ENCODE assay signal across 9 cellular contexts in genomic region chr19:45900661-45901431, GRCh38. TPM values are rescaled to one million over a fixed set of nuclear protein-coding genes. Genes with fewer than 3 reads are reported as not detected.
DNase-seq lines count a peak whose midpoint lies in the region; ATAC-seq, FAIRE-seq and TF ChIP-seq lines count a peak whose summit lies in the region.
"Had no signal": no experiment of that assay in that cellular context is flagged by ENCODE, and none has a peak within 500 bp of the region (broad histone marks: within the 10 kb centered on the region; RNA-seq: fewer than 3 reads in every experiment).

No MANE protein-coding gene starts in this region.

- H2AFZ ChIP-seq in HepG2 (ENCODE audit: low read length): no peak overlapping the region

- TF ChIP-seq POLR2A in HepG2 (IDR thresholded peaks at IDR 0.05; ENCODE audit: insufficient read depth in 1 of 2, low read depth in 2 of 2, low read length in 2 of 2) (no peak), upper lobe of left lung (IDR thresholded peaks at IDR 0.05) (no peak)

- peak overlapping the region; percentile 79 for H3K9ac ChIP-seq in HepG2 (ENCODE audit: insufficient read depth, low read depth, low read length)

- ATAC-seq in left ventricle myocardium superior: no peak
- 0 out of 3 replicates have a peak, but pooled peaks have one; percentile 4 for ATAC-seq in HepG2
- ATAC-seq in upper lobe of left lung (ENCODE audit: low FRiP score in 2 of 2): no peak

- no TSS peak for BruUV-seq in HepG2 (replicated peaks; lab: Mats Ljungman, UMichigan)

- TF ChIP-seq EP300 in HepG2 (IDR thresholded peaks at IDR 0.05; ENCODE audit: low read depth in 2 of 2, low read length in 2 of 2) (no peak), HepG2 (CRISPR knock-in tag; IDR thresholded peaks at IDR 0.05; ENCODE audit: borderline replicate concordance) (no peak), upper lobe of left lung (IDR thresholded peaks at IDR 0.05) (no peak)

- TF ChIP-seq RAD21 in HepG2 (CRISPR knock-in tag; IDR thresholded peaks at IDR 0.05): no peak

- H3K27me3 ChIP-seq in cardiac muscle cell: peaks cover 9% of the 10 kb centered on the region
- H3K27me3 ChIP-seq in HepG2 (ENCODE audit: control insufficient read depth in 1 of 2, insufficient read depth in 2 of 2, low read length in 2 of 2): peaks cover 0 to 3% of the 10 kb centered on the region in 2 experiments; a peak in 2 of 5 replicates
- no peaks in the 10 kb centered on the region for H3K27me3 ChIP-seq in upper lobe of left lung

- H3K4me1 ChIP-seq in cardiac muscle cell (ENCODE audit: low read depth) (peaks cover 3% of the 10 kb centered on the region), HepG2 (ENCODE audit: insufficient read depth, low read length) (peaks cover 48% of the 10 kb centered on the region), upper lobe of left lung (peaks cover 12 to 32% (median 18%) of the 10 kb centered on the region in 4 donors)

- H3K79me2 ChIP-seq in HepG2 (ENCODE audit: insufficient read depth, low read length): peaks cover 17% of the 10 kb centered on the region

- FAIRE-seq in HepG2 (lab: Jason Lieb, UNC): peak; percentile 40

- TF ChIP-seq CTCF in cardiac muscle cell (IDR thresholded peaks at IDR 0.05; ENCODE audit: low read depth, low read length) (no peak), astrocyte of the cerebellum (IDR thresholded peaks at IDR 0.05; ENCODE audit: low read depth, low read length, missing control alignments) (no peak), HepG2 (CRISPR knock-in tag; IDR thresholded peaks at IDR 0.05) (no peak), upper lobe of left lung (IDR thresholded peaks at IDR 0.05) (no peak)

- DNase-seq in cardiac muscle cell (ENCODE audit: low read depth in 1 of 2, low spot score in 1 of 2) (no peak), left ventricle myocardium superior (no peak), astrocyte of the cerebellum (ENCODE audit: low read depth) (no peak), HepG2 (ENCODE audit: low spot score) (no peak), upper lobe of left lung (no peak), ecto neural progenitor cell (ENCODE audit: low spot score) (no peak), NK-92 (lab: John Stamatoyannopoulos, UW; ENCODE audit: unreplicated experiment) (no peak)
- no peak for DNase-seq in activated CD8-positive, alpha-beta memory T cell treated with anti-CD3 and anti-CD28 coated beads for 24 hours

- in situ Hi-C loops in astrocyte of the cerebellum (cut with HindIII; ENCODE audit: low sequenced_read_pairs) (no loop called here), HepG2 (cut with HindIII; ENCODE audit: extremely low pct_ligation_motif_present, low pct_unique_long_range_greater_than_20kb) (loop anchor here (10.0 kb wide), 1 partner anchor 174 kb away; no protein-coding TSS in a partner anchor)

- no peak overlapping the region for H3K27ac ChIP-seq in cardiac muscle cell
- H3K27ac ChIP-seq in HepG2 (ENCODE audit: extremely low read length, insufficient read depth, low read length): peak overlapping the region; percentile 90
- peak overlapping the region in 1 of 4 donors; percentile 79 for H3K27ac ChIP-seq in upper lobe of left lung

- H3K9me3 ChIP-seq in cardiac muscle cell (ENCODE audit: low read depth): no peaks in the 10 kb centered on the region
- no peaks in the 10 kb centered on the region for H3K9me3 ChIP-seq in HepG2 (ENCODE audit: low read length)
- H3K9me3 ChIP-seq in upper lobe of left lung: no peaks in the 10 kb centered on the region

- H3K4me3 ChIP-seq in cardiac muscle cell: peak overlapping the region; percentile 61
- H3K4me3 ChIP-seq in astrocyte of the cerebellum (ENCODE audit: low read depth, low read length): peak overlapping the region; percentile 78
- H3K4me3 ChIP-seq in HepG2 (replicated peaks in 1 of 3; ENCODE audit: insufficient read depth in 1 of 3, low read depth in 2 of 3, low read length in 3 of 3): peak overlapping the region; percentile 63 to 87 (median 83); a peak in 5 of 6 replicates
- peak overlapping the region in 3 of 4 donors; percentile 67 to 82 (median 70) for H3K4me3 ChIP-seq in upper lobe of left lung

- H4K20me1 ChIP-seq in HepG2 (ENCODE audit: insufficient read depth, low read length): no peaks in the 10 kb centered on the region

- WGBS in HepG2 (ENCODE audit: low lambda C conversion rate): 58% methylated on average over 21 of the region's 22 CpGs
- WGBS in upper lobe of left lung, 2 donors: 75 to 88% methylated on average over 6 to 10 of the region's 22 CpGs

- H3K36me3 ChIP-seq in cardiac muscle cell (peaks cover 8% of the 10 kb centered on the region), HepG2 (replicated peaks in 1 of 2; ENCODE audit: control insufficient read depth in 1 of 2, insufficient read depth in 2 of 2, low read length in 2 of 2) (peaks cover 1 to 13% of the 10 kb centered on the region in 2 experiments; a peak in 3 of 5 replicates), upper lobe of left lung (peaks cover 0 to 26% (median 20%) of the 10 kb centered on the region in 4 donors)

- H3K4me2 ChIP-seq in HepG2 (ENCODE audit: low read depth, low read length): peak overlapping the region; percentile 86

- intact Hi-C loops in left ventricle myocardium superior (cut with micrococcal nuclease) (no loop called here), HepG2 (cut with micrococcal nuclease; ENCODE audit: unreplicated experiment) (no loop called here)

- CTCF ChIA-PET in HepG2 (lab: Yijun Ruan, JAX; ENCODE audit: low intra/inter-chr PET ratio, low total read pairs): interaction anchor here (0.8 kb wide), 1 partner anchor 84 kb away, joined by 3 read pairs; no protein-coding TSS in a partner anchor

- POLR2A ChIA-PET in HepG2 (lab: Yijun Ruan, JAX): interaction anchor here (2.2 to 3.4 kb wide), 3 partner anchors 15 to 37 kb away, joined by 13 to 24 read pairs (median 23); partner anchors contain the start of genes FOXA3, IRF2BP1 and SYMPK

RNA-seq across cellular contexts. Expression of gene MYPOP, which starts 1.6 kb away (rescaled TPM):
- total RNA-seq in cardiac muscle cell (6.8 and 7.3 TPM in 2 replicates), left ventricle myocardium superior (18.5 TPM), HepG2 (2016; rRNA removed; fragmentation: Illumina TruSeq; extraction: Trizol) (2.7 TPM in 2 replicates), upper lobe of left lung (10 to 100 TPM in 2 of 6 donors, 1 to 10 TPM in 4; 2.3 to 13.6 (median 9.2) TPM)
- polyA plus RNA-seq in cardiac muscle cell (2.0 and 2.3 TPM in 2 replicates), HepG2 (2011; rRNA removed) (2.2 and 2.3 TPM in 2 replicates)
- 4.3 and 5.1 TPM in 2 replicates for total RNA-seq in HepG2 (2016; cell fraction: cytosol; rRNA removed; fragmentation: Illumina TruSeq; extraction: Trizol; ENCODE audit: low read depth)
- total RNA-seq in HepG2 (2016; cell fraction: insoluble cytoplasmic fraction; rRNA removed; fragmentation: Illumina TruSeq; extraction: Trizol): 1.9 and 2.9 TPM in 2 replicates
- total RNA-seq in HepG2 (2016; cell fraction: membrane; rRNA removed; fragmentation: Illumina TruSeq; extraction: Trizol): 9.0 and 9.5 TPM in 2 replicates
- 2.3 and 2.8 TPM in 2 replicates for total RNA-seq in HepG2 (2016; cell fraction: nucleus; rRNA removed; fragmentation: Illumina TruSeq; extraction: Trizol)
- polyA plus RNA-seq in HepG2 (2011; cell fraction: cytosol; rRNA removed): 1.5 and 1.6 TPM in 2 replicates
- 5.0 and 5.9 TPM in 2 replicates for polyA plus RNA-seq in HepG2 (2011; cell fraction: nucleus; rRNA removed)
- 5.1 and 6.0 TPM in 2 replicates for polyA plus RNA-seq in HepG2 (2012)
- 21.8 and 22.7 TPM in 2 replicates for polyA plus RNA-seq in HepG2 (2016; cell fraction: cytosol; fragmentation: Illumina TruSeq; extraction: Trizol; ENCODE audit: low read depth)
- 6.5 and 9.2 TPM in 2 replicates for polyA plus RNA-seq in HepG2 (2016; cell fraction: insoluble cytoplasmic fraction; fragmentation: Illumina TruSeq; extraction: Trizol; ENCODE audit: low read depth)
- polyA plus RNA-seq in HepG2 (2016; cell fraction: membrane; fragmentation: Illumina TruSeq; extraction: Trizol; ENCODE audit: low read depth): 27.3 and 32.0 TPM in 2 replicates
- polyA plus RNA-seq in HepG2 (2016; cell fraction: nucleus; fragmentation: Illumina TruSeq; extraction: Trizol; ENCODE audit: insufficient read depth, low read depth): 16.7 and 17.0 TPM in 2 replicates
- 0.23 and 1.9 TPM in 2 replicates for polyA minus RNA-seq in HepG2 (2011; rRNA and poly(A)+ RNA removed; ENCODE audit: low replicate concordance)
- 2.7 and 2.8 TPM in 2 replicates for polyA minus RNA-seq in HepG2 (2011; cell fraction: cytosol; rRNA and poly(A)+ RNA removed)
- polyA minus RNA-seq in HepG2 (2011; cell fraction: nucleus; rRNA and poly(A)+ RNA removed): 2.4 TPM in 2 replicates

RNA-seq across cellular contexts. Expression of gene NANOS2, which starts 13.7 kb away (rescaled TPM):
- not detected in 2 replicates for total RNA-seq in cardiac muscle cell
- not detected in 2 replicates for polyA plus RNA-seq in cardiac muscle cell
- not detected for total RNA-seq in left ventricle myocardium superior
- not detected in 2 replicates for total RNA-seq in HepG2 (2016; rRNA removed; fragmentation: Illumina TruSeq; extraction: Trizol)
- total RNA-seq in HepG2 (2016; cell fraction: cytosol; rRNA removed; fragmentation: Illumina TruSeq; extraction: Trizol; ENCODE audit: low read depth): not detected in 2 replicates
- total RNA-seq in HepG2 (2016; cell fraction: insoluble cytoplasmic fraction; rRNA removed; fragmentation: Illumina TruSeq; extraction: Trizol): not detected in 2 replicates
- total RNA-seq in HepG2 (2016; cell fraction: membrane; rRNA removed; fragmentation: Illumina TruSeq; extraction: Trizol): not detected in 2 replicates
- total RNA-seq in HepG2 (2016; cell fraction: nucleus; rRNA removed; fragmentation: Illumina TruSeq; extraction: Trizol): not detected in 2 replicates
- not detected in 2 replicates for polyA plus RNA-seq in HepG2 (2011; rRNA removed)
- polyA plus RNA-seq in HepG2 (2011; cell fraction: cytosol; rRNA removed): not detected in 2 replicates
- polyA plus RNA-seq in HepG2 (2011; cell fraction: nucleus; rRNA removed): 0.07 TPM in 1 of 2 replicates, not detected in the other
- not detected in 2 replicates for polyA plus RNA-seq in HepG2 (2012)
- polyA plus RNA-seq in HepG2 (2016; cell fraction: cytosol; fragmentation: Illumina TruSeq; extraction: Trizol; ENCODE audit: low read depth): not detected in 2 replicates
- not detected in 2 replicates for polyA plus RNA-seq in HepG2 (2016; cell fraction: insoluble cytoplasmic fraction; fragmentation: Illumina TruSeq; extraction: Trizol; ENCODE audit: low read depth)
- not detected in 2 replicates for polyA plus RNA-seq in HepG2 (2016; cell fraction: membrane; fragmentation: Illumina TruSeq; extraction: Trizol; ENCODE audit: low read depth)
- polyA plus RNA-seq in HepG2 (2016; cell fraction: nucleus; fragmentation: Illumina TruSeq; extraction: Trizol; ENCODE audit: insufficient read depth, low read depth): not detected in 2 replicates
- not detected in 2 replicates for polyA minus RNA-seq in HepG2 (2011; rRNA and poly(A)+ RNA removed; ENCODE audit: low replicate concordance)
- polyA minus RNA-seq in HepG2 (2011; cell fraction: cytosol; rRNA and poly(A)+ RNA removed): not detected in 2 replicates
- not detected in 2 replicates for polyA minus RNA-seq in HepG2 (2011; cell fraction: nucleus; rRNA and poly(A)+ RNA removed)
- not detected for total RNA-seq in upper lobe of left lung
- polyA plus RNA-seq: adipose tissue had no signal

RNA-seq across cellular contexts. Expression of gene IRF2BP1, which starts 14.9 kb away (rescaled TPM):
- total RNA-seq in cardiac muscle cell: 59.6 and 71.8 TPM in 2 replicates
- 14.5 and 21.7 TPM in 2 replicates for polyA plus RNA-seq in cardiac muscle cell
- 22.3 TPM for total RNA-seq in left ventricle myocardium superior
- 9.7 and 14.3 TPM in 2 replicates for total RNA-seq in HepG2 (2016; rRNA removed; fragmentation: Illumina TruSeq; extraction: Trizol)
- 2.8 and 3.4 TPM in 2 replicates for total RNA-seq in HepG2 (2016; cell fraction: cytosol; rRNA removed; fragmentation: Illumina TruSeq; extraction: Trizol; ENCODE audit: low read depth)
- total RNA-seq in HepG2 (2016; cell fraction: insoluble cytoplasmic fraction; rRNA removed; fragmentation: Illumina TruSeq; extraction: Trizol): 10.5 and 13.6 TPM in 2 replicates
- total RNA-seq in HepG2 (2016; cell fraction: membrane; rRNA removed; fragmentation: Illumina TruSeq; extraction: Trizol): 8.1 and 9.5 TPM in 2 replicates
- total RNA-seq in HepG2 (2016; cell fraction: nucleus; rRNA removed; fragmentation: Illumina TruSeq; extraction: Trizol): 5.7 and 6.8 TPM in 2 replicates
- 4.3 and 6.1 TPM in 2 replicates for polyA plus RNA-seq in HepG2 (2011; rRNA removed)
- polyA plus RNA-seq in HepG2 (2011; cell fraction: cytosol; rRNA removed): 4.2 and 8.1 TPM in 2 replicates
- 6.3 and 6.9 TPM in 2 replicates for polyA plus RNA-seq in HepG2 (2011; cell fraction: nucleus; rRNA removed)
- polyA plus RNA-seq in HepG2 (2012): 6.9 and 7.1 TPM in 2 replicates
- 2.7 TPM in 2 replicates for polyA plus RNA-seq in HepG2 (2016; cell fraction: cytosol; fragmentation: Illumina TruSeq; extraction: Trizol; ENCODE audit: low read depth)
- 13.7 and 14.2 TPM in 2 replicates for polyA plus RNA-seq in HepG2 (2016; cell fraction: insoluble cytoplasmic fraction; fragmentation: Illumina TruSeq; extraction: Trizol; ENCODE audit: low read depth)
- 5.9 and 6.5 TPM in 2 replicates for polyA plus RNA-seq in HepG2 (2016; cell fraction: membrane; fragmentation: Illumina TruSeq; extraction: Trizol; ENCODE audit: low read depth)
- 10.3 and 12.1 TPM in 2 replicates for polyA plus RNA-seq in HepG2 (2016; cell fraction: nucleus; fragmentation: Illumina TruSeq; extraction: Trizol; ENCODE audit: insufficient read depth, low read depth)
- polyA minus RNA-seq in HepG2 (2011; rRNA and poly(A)+ RNA removed; ENCODE audit: low replicate concordance): 9.0 and 16.6 TPM in 2 replicates
- polyA minus RNA-seq in HepG2 (2011; cell fraction: cytosol; rRNA and poly(A)+ RNA removed): 10.0 and 10.9 TPM in 2 replicates
- 5.2 and 7.0 TPM in 2 replicates for polyA minus RNA-seq in HepG2 (2011; cell fraction: nucleus; rRNA and poly(A)+ RNA removed)
- total RNA-seq in upper lobe of left lung: 10 to 100 TPM; 23.2 to 36.5 (median 30.5) TPM

RNA-seq across cellular contexts. Expression of gene FOXA3, which starts 36.7 kb away (rescaled TPM):
- total RNA-seq in cardiac muscle cell: 0.49 and 1.6 TPM in 2 replicates
- polyA plus RNA-seq in cardiac muscle cell: 1.3 and 1.9 TPM in 2 replicates
- total RNA-seq in left ventricle myocardium superior: not detected
- 27.6 and 29.8 TPM in 2 replicates for total RNA-seq in HepG2 (2016; rRNA removed; fragmentation: Illumina TruSeq; extraction: Trizol)
- 18.2 and 19.5 TPM in 2 replicates for total RNA-seq in HepG2 (2016; cell fraction: cytosol; rRNA removed; fragmentation: Illumina TruSeq; extraction: Trizol; ENCODE audit: low read depth)
- 27.8 and 29.1 TPM in 2 replicates for total RNA-seq in HepG2 (2016; cell fraction: insoluble cytoplasmic fraction; rRNA removed; fragmentation: Illumina TruSeq; extraction: Trizol)
- 34.4 and 34.7 TPM in 2 replicates for total RNA-seq in HepG2 (2016; cell fraction: membrane; rRNA removed; fragmentation: Illumina TruSeq; extraction: Trizol)
- 12.7 and 14.6 TPM in 2 replicates for total RNA-seq in HepG2 (2016; cell fraction: nucleus; rRNA removed; fragmentation: Illumina TruSeq; extraction: Trizol)
- 47.6 and 61.6 TPM in 2 replicates for polyA plus RNA-seq in HepG2 (2011; rRNA removed)
- 51.9 and 75.3 TPM in 2 replicates for polyA plus RNA-seq in HepG2 (2011; cell fraction: cytosol; rRNA removed)
- polyA plus RNA-seq in HepG2 (2011; cell fraction: nucleus; rRNA removed): 17.5 and 27.3 TPM in 2 replicates
- polyA plus RNA-seq in HepG2 (2012): 16.1 and 27.5 TPM in 2 replicates
- polyA plus RNA-seq in HepG2 (2016; cell fraction: cytosol; fragmentation: Illumina TruSeq; extraction: Trizol; ENCODE audit: low read depth): 12.4 and 15.4 TPM in 2 replicates
- polyA plus RNA-seq in HepG2 (2016; cell fraction: insoluble cytoplasmic fraction; fragmentation: Illumina TruSeq; extraction: Trizol; ENCODE audit: low read depth): 32.3 and 32.7 TPM in 2 replicates
- 19.9 and 23.8 TPM in 2 replicates for polyA plus RNA-seq in HepG2 (2016; cell fraction: membrane; fragmentation: Illumina TruSeq; extraction: Trizol; ENCODE audit: low read depth)
- 23.8 and 24.4 TPM in 2 replicates for polyA plus RNA-seq in HepG2 (2016; cell fraction: nucleus; fragmentation: Illumina TruSeq; extraction: Trizol; ENCODE audit: insufficient read depth, low read depth)
- polyA minus RNA-seq in HepG2 (2011; rRNA and poly(A)+ RNA removed; ENCODE audit: low replicate concordance): 0.42 and 103 TPM in 2 replicates
- 27.8 and 30.5 TPM in 2 replicates for polyA minus RNA-seq in HepG2 (2011; cell fraction: cytosol; rRNA and poly(A)+ RNA removed)
- polyA minus RNA-seq in HepG2 (2011; cell fraction: nucleus; rRNA and poly(A)+ RNA removed): 7.2 and 12.8 TPM in 2 replicates
- total RNA-seq in upper lobe of left lung: 1 to 10 TPM in 1 of 6 donors, under 1 TPM in 2, not detected in 3; 0.46 to 1.2 (median 0.46) TPM

RNA-seq across cellular contexts. Expression of gene SYMPK, which starts 37.9 kb away (rescaled TPM):
- 43.2 and 78.7 TPM in 2 replicates for total RNA-seq in cardiac muscle cell
- 66.6 and 76.4 TPM in 2 replicates for polyA plus RNA-seq in cardiac muscle cell
- total RNA-seq in left ventricle myocardium superior: 38.3 TPM
- total RNA-seq in HepG2 (2016; rRNA removed; fragmentation: Illumina TruSeq; extraction: Trizol): 19.9 and 21.9 TPM in 2 replicates
- 9.2 and 10.2 TPM in 2 replicates for total RNA-seq in HepG2 (2016; cell fraction: cytosol; rRNA removed; fragmentation: Illumina TruSeq; extraction: Trizol; ENCODE audit: low read depth)
- 17.2 and 21.4 TPM in 2 replicates for total RNA-seq in HepG2 (2016; cell fraction: insoluble cytoplasmic fraction; rRNA removed; fragmentation: Illumina TruSeq; extraction: Trizol)
- total RNA-seq in HepG2 (2016; cell fraction: membrane; rRNA removed; fragmentation: Illumina TruSeq; extraction: Trizol): 13.2 and 15.6 TPM in 2 replicates
- total RNA-seq in HepG2 (2016; cell fraction: nucleus; rRNA removed; fragmentation: Illumina TruSeq; extraction: Trizol): 25.6 and 28.5 TPM in 2 replicates
- polyA plus RNA-seq in HepG2 (2011; rRNA removed): 55.7 and 67.8 TPM in 2 replicates
- 29.9 and 41.2 TPM in 2 replicates for polyA plus RNA-seq in HepG2 (2011; cell fraction: cytosol; rRNA removed)
- polyA plus RNA-seq in HepG2 (2011; cell fraction: nucleus; rRNA removed): 174 and 217 TPM in 2 replicates
- 38.1 and 46.9 TPM in 2 replicates for polyA plus RNA-seq in HepG2 (2012)
- polyA plus RNA-seq in HepG2 (2016; cell fraction: cytosol; fragmentation: Illumina TruSeq; extraction: Trizol; ENCODE audit: low read depth): 5.0 and 6.1 TPM in 2 replicates
- 26.5 and 39.8 TPM in 2 replicates for polyA plus RNA-seq in HepG2 (2016; cell fraction: insoluble cytoplasmic fraction; fragmentation: Illumina TruSeq; extraction: Trizol; ENCODE audit: low read depth)
- 10.4 and 10.6 TPM in 2 replicates for polyA plus RNA-seq in HepG2 (2016; cell fraction: membrane; fragmentation: Illumina TruSeq; extraction: Trizol; ENCODE audit: low read depth)
- polyA plus RNA-seq in HepG2 (2016; cell fraction: nucleus; fragmentation: Illumina TruSeq; extraction: Trizol; ENCODE audit: insufficient read depth, low read depth): 86.7 and 87.3 TPM in 2 replicates
- 90.3 and 124 TPM in 2 replicates for polyA minus RNA-seq in HepG2 (2011; rRNA and poly(A)+ RNA removed; ENCODE audit: low replicate concordance)
- 40.3 and 51.8 TPM in 2 replicates for polyA minus RNA-seq in HepG2 (2011; cell fraction: cytosol; rRNA and poly(A)+ RNA removed)
- polyA minus RNA-seq in HepG2 (2011; cell fraction: nucleus; rRNA and poly(A)+ RNA removed): 40.8 and 43.1 TPM in 2 replicates
- 100 to 1,000 TPM in 2 of 6 donors, 10 to 100 TPM in 4; 35.0 to 345 (median 76.0) TPM for total RNA-seq in upper lobe of left lung
